In the genomic region with DNA sequence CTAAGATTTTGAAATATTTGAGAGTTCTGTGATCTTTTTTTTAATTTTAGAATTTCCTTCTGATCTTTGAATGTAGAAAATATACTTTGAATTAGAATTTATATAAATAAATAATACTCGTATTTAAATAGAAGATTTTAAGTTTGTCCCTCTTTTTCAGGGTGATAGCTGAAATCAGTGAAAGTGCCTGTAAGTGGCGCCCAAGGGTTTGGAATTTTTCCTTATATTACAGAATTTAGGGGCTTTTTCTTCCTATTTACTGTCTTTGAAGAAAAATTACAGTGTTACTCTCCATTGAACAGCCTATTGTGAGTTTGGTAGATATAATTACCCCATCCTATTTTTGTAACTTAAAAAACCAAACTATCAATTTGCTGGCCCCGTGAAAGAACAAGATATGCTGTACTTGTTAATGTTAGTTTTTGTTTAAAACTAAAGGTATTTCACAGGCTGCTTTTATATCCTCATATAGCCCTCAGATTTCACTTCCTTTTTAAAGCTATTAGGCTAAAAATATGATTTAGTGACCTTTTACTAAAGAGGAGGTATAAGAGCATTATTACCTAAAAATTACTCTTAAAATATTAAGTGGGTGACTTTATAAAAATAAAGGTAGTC, we compare ENCODE assay signal across 9 cellular contexts. TPM values are rescaled to one million over a fixed set of nuclear protein-coding genes. Genes with fewer than 3 reads are reported as not detected.
DNase-seq lines count a peak whose midpoint lies in the region; ATAC-seq and TF ChIP-seq lines count a peak whose summit lies in the region.
"Had no signal": no experiment of that assay in that cellular context is flagged by ENCODE, and none has a peak within 500 bp of the region (broad histone marks: within the 10 kb centered on the region; RNA-seq: fewer than 3 reads in every experiment).

No MANE protein-coding gene starts in this region.

- H3K4me3 ChIP-seq in fibroblast of pulmonary artery (replicated peaks; ENCODE audit: low read depth, low read length): peak overlapping the region; percentile 43
- peak overlapping the region in 3 of 4 donors; percentile 9 to 92 (median 26) for H3K4me3 ChIP-seq in stomach

- intact Hi-C loops in stomach (cut with DNase I; ENCODE audit: low total_unique reads): no loop called here

- TF ChIP-seq POLR2A in stomach (IDR thresholded peaks at IDR 0.05): no peak

- H3K9me3 ChIP-seq in stomach: no peaks in the 10 kb centered on the region

- peaks cover 13 to 74% (median 47%) of the 10 kb centered on the region in 4 donors for H3K4me1 ChIP-seq in stomach

- TF ChIP-seq CTCF in fibroblast of pulmonary artery (IDR thresholded peaks at IDR 0.05; ENCODE audit: low read length, missing control alignments): peak; percentile 50
- no peak for TF ChIP-seq CTCF in stomach (IDR thresholded peaks at IDR 0.05)

- H3K27ac ChIP-seq in stomach: peak overlapping the region in 4 of 5 donors; percentile 41 to 96 (median 74)

- H3K36me3 Mint-ChIP-seq in activated CD8-positive, alpha-beta memory T cell treated with anti-CD3 and anti-CD28 coated beads, Interleukin-2, amount 10 ng/mL, durations not matched to agents 7 days and 5 days: peaks cover 10% of the 10 kb centered on the region

- H3K4me3 Mint-ChIP-seq in activated CD8-positive, alpha-beta memory T cell treated with anti-CD3 and anti-CD28 coated beads, Interleukin-2, amount 10 ng/mL, durations not matched to agents 7 days and 5 days: peak overlapping the region; percentile 61

- no peaks in the 10 kb centered on the region for H3K27me3 Mint-ChIP-seq in activated CD8-positive, alpha-beta memory T cell treated with anti-CD3 and anti-CD28 coated beads, Interleukin-2, amount 10 ng/mL, durations not matched to agents 7 days and 5 days

- H3K27ac Mint-ChIP-seq in activated CD8-positive, alpha-beta memory T cell treated with anti-CD3 and anti-CD28 coated beads, Interleukin-2, amount 10 ng/mL, durations not matched to agents 7 days and 5 days: no peak overlapping the region

- no peak for TF ChIP-seq EP300 in stomach (IDR thresholded peaks at IDR 0.05)

- no peaks in the 10 kb centered on the region for H3K9me3 Mint-ChIP-seq in activated CD8-positive, alpha-beta memory T cell treated with anti-CD3 and anti-CD28 coated beads, Interleukin-2, amount 10 ng/mL, durations not matched to agents 7 days and 5 days (ENCODE audit: low read depth)

- no peak for ATAC-seq in activated CD8-positive, alpha-beta memory T cell treated with anti-CD3 and anti-CD28 coated beads, Interleukin-2, amount 10 ng/mL, durations not matched to agents 7 days and 5 days
- ATAC-seq in HG03460 (IDR thresholded peaks at IDR 0.05; ENCODE audit: unreplicated experiment): no peak

- WGBS in stomach, 5 donors: 22 to 36% (median 28%) methylated on average over 3 of the region's 3 CpGs

- peaks cover 45% of the 10 kb centered on the region for H3K4me1 Mint-ChIP-seq in activated CD8-positive, alpha-beta memory T cell treated with anti-CD3 and anti-CD28 coated beads, Interleukin-2, amount 10 ng/mL, durations not matched to agents 7 days and 5 days

- no peaks in the 10 kb centered on the region for H3K36me3 ChIP-seq in stomach

- H3K27me3 ChIP-seq in stomach: no peaks in the 10 kb centered on the region

- CTCF ChIA-PET in activated CD8-positive, alpha-beta memory T cell treated with anti-CD3 and anti-CD28 coated beads, Interleukin-2, amount 10 ng/mL, durations not matched to agents 7 days and 5 days (lab: Charles Lee): interaction anchor here (1.4 to 2.1 kb wide), 2 partner anchors 19 to 548 kb away, joined by 4 to 6 read pairs; no protein-coding TSS in a partner anchor

- no peak for DNase-seq in activated CD8-positive, alpha-beta memory T cell treated with anti-CD3 and anti-CD28 coated beads, Interleukin-2, amount 10 ng/mL, durations not matched to agents 7 days and 5 days
- DNase-seq in activated CD8-positive, alpha-beta memory T cell treated with anti-CD3 and anti-CD28 coated beads, Interleukin-2, amount 50 U/mL, for 48 hours: no peak
- DNase-seq in SW480 (ENCODE audit: low spot score): peak; percentile 7
- peak; percentile 61 for DNase-seq in fibroblast of pulmonary artery (ENCODE audit: low read depth)
- no peak for DNase-seq in stomach
- DNase-seq in cerebellar nuclear complex (lab: John Stamatoyannopoulos, UW): no peak
- no peak for DNase-seq in dedifferentiated amniotic fluid mesenchymal stem cell (ENCODE audit: extremely low spot score)
- DNase-seq: NCI-H1092 treated with DMSO at 0.1 percent for 48 hours had no signal

RNA-seq across cellular contexts. Expression of gene MAP3K1, which starts 3.2 kb away (rescaled TPM):
- 10 to 100 TPM; 20.1 to 20.9 TPM for total RNA-seq in activated CD8-positive, alpha-beta memory T cell treated with anti-CD3 and anti-CD28 coated beads, Interleukin-2, amount 10 ng/mL, durations not matched to agents 7 days and 5 days
- 10 to 100 TPM in 3 of 5 donors, 1 to 10 TPM in 2; 6.1 to 30.7 (median 15.4) TPM for total RNA-seq in stomach
- polyA plus RNA-seq in stomach: 1 to 10 TPM; 3.8 to 6.5 (median 4.4) TPM

Comparison
In these comparisons a context has a peak if more than half of its experiments do, and no peak if none do; other contexts are left out.
1. DNase-seq: peak in SW480 (single experiment) and fibroblast of pulmonary artery (single experiment); none in activated CD8-positive, alpha-beta memory T cell treated with anti-CD3 and anti-CD28 coated beads, Interleukin-2, amount 10 ng/mL, durations not matched to agents 7 days and 5 days (single experiment), activated CD8-positive, alpha-beta memory T cell treated with anti-CD3 and anti-CD28 coated beads, Interleukin-2, amount 50 U/mL, for 48 hours (single experiment), stomach (single experiment), cerebellar nuclear complex (0 of 2) and dedifferentiated amniotic fluid mesenchymal stem cell (single experiment).